ENCODE assay signal across 19 cellular contexts in genomic region chr1:230618537-230618936, GRCh38.
"Had no signal": no experiment of that assay in that cellular context is flagged by ENCODE, and none has a peak within 500 bp of the region (broad histone marks: within the 10 kb centered on the region; RNA-seq: fewer than 3 reads in every experiment).

No MANE protein-coding gene starts in this region.

- DNase-seq: cortex of kidney; effector memory CD8-positive, alpha-beta T cell; erythroblast; esophagus squamous epithelium; head of caudate nucleus; left ventricle myocardium superior; lower lobe of right lung; naive B cell; pancreas; right lobe of liver; stimulated activated CD4-positive, alpha-beta T cell treated with anti-CD3 and anti-CD28 coated beads, Interleukin-12 subunit alpha, Interleukin-12 subunit beta, amount 100 ng/mL, for 4 hours; stimulated activated CD4-positive, alpha-beta T cell treated with anti-CD3 and anti-CD28 coated beads, Interleukin-1b, Interleukin-23, amount 100 ng/mL, for 48 hours; stimulated activated CD4-positive, alpha-beta T cell treated with anti-CD3 and anti-CD28 coated beads, Interleukin-4, amount 100 ng/mL, for 1 hour; stimulated activated naive CD4-positive, alpha-beta T cell treated with Interleukin-2 at 50 U/mL for 16 hours; stomach; thyroid gland; trophoblast cell had no signal

- H3K9me3 ChIP-seq: esophagus squamous epithelium, lower lobe of right lung, neutrophil, pancreas, right lobe of liver, stomach, thyroid gland had no signal

- H3K36me3 ChIP-seq: esophagus squamous epithelium, lower lobe of right lung, neutrophil, pancreas, right lobe of liver, stomach, thyroid gland had no signal

- H3K4me2 ChIP-seq: smooth muscle cell had no signal

- H3K27ac ChIP-seq: esophagus squamous epithelium, lower lobe of right lung, neutrophil, pancreas, right lobe of liver, stomach, thyroid gland had no signal

- H3K4me3 ChIP-seq: esophagus squamous epithelium, lower lobe of right lung, pancreas, right lobe of liver, smooth muscle cell, stomach, thyroid gland had no signal

- H3K27me3 ChIP-seq: pancreas, right lobe of liver, stomach, thyroid gland had no signal

- H3K4me1 ChIP-seq: esophagus squamous epithelium, lower lobe of right lung, pancreas, right lobe of liver, stomach, thyroid gland had no signal
